In the genomic region with DNA sequence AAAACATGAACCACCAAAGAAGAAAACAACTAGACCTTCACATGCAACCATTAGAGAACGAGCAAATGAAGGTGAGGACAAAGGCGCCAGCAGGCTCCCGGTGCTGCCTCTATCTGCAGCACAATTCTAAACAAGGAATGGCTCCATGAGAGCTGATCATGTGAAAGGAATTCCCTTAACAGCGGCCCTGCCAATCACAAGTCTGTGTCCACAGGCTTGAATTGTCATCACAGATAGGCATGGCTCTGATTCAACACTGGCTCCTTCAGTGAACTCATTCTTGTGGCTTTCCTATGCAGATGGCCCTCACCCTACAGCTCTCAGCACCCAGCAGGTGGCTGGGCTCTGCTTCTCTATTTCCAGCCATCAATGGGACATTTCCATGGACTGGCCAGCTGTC, we compare ENCODE assay signal across 8 cellular contexts. TPM values are rescaled to one million over a fixed set of nuclear protein-coding genes. Genes with fewer than 3 reads are reported as not detected.
DNase-seq lines count a peak whose midpoint lies in the region; ATAC-seq and TF ChIP-seq lines count a peak whose summit lies in the region.

No MANE protein-coding gene starts in this region.

- DNase-seq in AG20443 (ENCODE audit: low spot score) (peak; percentile 78), NCI-H146 treated with DMSO at 0.1 percent for 48 hours (lab: John Stamatoyannopoulos, UW; ENCODE audit: unreplicated experiment) (peak; percentile 69), cerebellar cortex (ENCODE audit: low spot score) (peak; percentile 96), left lung (no peak)
- DNase-seq in activated CD4-positive, CD25-positive, alpha-beta regulatory T cell treated with anti-CD3 and anti-CD28 coated beads, Interleukin-2, amount 50 U/mL, for 72 hours: no peak
- DNase-seq in stimulated activated CD4-positive, alpha-beta T cell treated with anti-CD3 and anti-CD28 coated beads, Interleukin-2, amount 100 ng/mL, for 48 hours: no peak
- DNase-seq in activated T-cell treated with anti-CD3 and anti-CD28 coated beads, Interleukin-2, amount 50 U/mL, for 48 hours: no peak

- ATAC-seq in left lung (peak; percentile 39), HG02973 (IDR thresholded peaks at IDR 0.05; ENCODE audit: unreplicated experiment) (no peak)

- H3K36me3 ChIP-seq in left lung: peaks cover 0 to 22% of the 10 kb centered on the region in 2 donors

- TF ChIP-seq CTCF in left lung (IDR thresholded peaks at IDR 0.05): no peak

- intact Hi-C loops in left lung (cut with DNase I): no loop called here

- peaks cover 0 to 6% of the 10 kb centered on the region in 2 donors for H3K4me1 ChIP-seq in left lung

- H3K9me3 ChIP-seq in left lung: no peaks in the 10 kb centered on the region

- H3K27ac ChIP-seq in left lung: no peak overlapping the region

- H3K27me3 ChIP-seq in left lung: no peaks in the 10 kb centered on the region

- no peak overlapping the region for H3K4me3 ChIP-seq in left lung

RNA-seq across cellular contexts. Expression of a gene that starts 36.3 kb away (rescaled TPM):
- 100 to 1,000 TPM; 175 to 187 TPM for total RNA-seq in left lung

Comparison
In these comparisons a context has a peak if more than half of its experiments do, and no peak if none do; other contexts are left out.
1. DNase-seq: peak in AG20443 (single experiment), NCI-H146 treated with DMSO at 0.1 percent for 48 hours (single experiment) and cerebellar cortex (single experiment); none in left lung (0 of 2), activated CD4-positive, CD25-positive, alpha-beta regulatory T cell treated with anti-CD3 and anti-CD28 coated beads, Interleukin-2, amount 50 U/mL, for 72 hours (single experiment), stimulated activated CD4-positive, alpha-beta T cell treated with anti-CD3 and anti-CD28 coated beads, Interleukin-2, amount 100 ng/mL, for 48 hours (0 of 2) and activated T-cell treated with anti-CD3 and anti-CD28 coated beads, Interleukin-2, amount 50 U/mL, for 48 hours (0 of 2).